In genomic region chr15:88641959-88642452, GRCh38 we compare ENCODE assay signal across 21 cellular contexts. TPM values are rescaled to one million over a fixed set of nuclear protein-coding genes. Genes with fewer than 3 reads are reported as not detected.
DNase-seq lines count a peak whose midpoint lies in the region; ATAC-seq and TF ChIP-seq lines count a peak whose summit lies in the region.
"Had no signal": no experiment of that assay in that cellular context is flagged by ENCODE, and none has a peak within 500 bp of the region (broad histone marks: within the 10 kb centered on the region; RNA-seq: fewer than 3 reads in every experiment).

No MANE protein-coding gene starts in this region.

- H3K9me3 ChIP-seq in Karpas-422 (ENCODE audit: low read length), result no peaks in the 10 kb centered on the region
- H3K9me3 ChIP-seq: A549, transverse colon had no signal

- H3K4me1 Mint-ChIP-seq in activated CD8-positive, alpha-beta memory T cell treated with anti-CD3 and anti-CD28 coated beads, Interleukin-2, amount 10 ng/mL, durations not matched to agents 7 days and 5 days, result peaks cover 71% of the 10 kb centered on the region
- peaks cover 62% of the 10 kb centered on the region for H3K4me1 Mint-ChIP-seq in activated naive CD8-positive, alpha-beta T cell treated with anti-CD3 and anti-CD28 coated beads for 36 hours
- H3K4me1 Mint-ChIP-seq in type B pancreatic cell (ENCODE audit: unreplicated experiment), result peaks cover 19% of the 10 kb centered on the region

- H3K9me2 ChIP-seq in Karpas-422 (replicated peaks; ENCODE audit: insufficient read depth, low read length), result no peaks in the 10 kb centered on the region

- peaks cover 63% of the 10 kb centered on the region for H3K36me3 Mint-ChIP-seq in activated CD8-positive, alpha-beta memory T cell treated with anti-CD3 and anti-CD28 coated beads, Interleukin-2, amount 10 ng/mL, durations not matched to agents 7 days and 5 days
- peaks cover 55% of the 10 kb centered on the region for H3K36me3 Mint-ChIP-seq in activated naive CD8-positive, alpha-beta T cell treated with anti-CD3 and anti-CD28 coated beads for 36 hours
- H3K36me3 Mint-ChIP-seq in type B pancreatic cell, result peaks cover 8% of the 10 kb centered on the region

- H3K27ac Mint-ChIP-seq in activated CD8-positive, alpha-beta memory T cell treated with anti-CD3 and anti-CD28 coated beads, Interleukin-2, amount 10 ng/mL, durations not matched to agents 7 days and 5 days, result peak overlapping the region; percentile 47
- H3K27ac Mint-ChIP-seq in activated naive CD8-positive, alpha-beta T cell treated with anti-CD3 and anti-CD28 coated beads for 36 hours, result peak overlapping the region; percentile 77
- no peak overlapping the region for H3K27ac Mint-ChIP-seq in type B pancreatic cell
- H3K27ac Mint-ChIP-seq: GM23338 had no signal

- peak overlapping the region; percentile 92 for H3K27ac ChIP-seq in Karpas-422 (ENCODE audit: low read length)
- H3K27ac ChIP-seq: A549, C4-2B, cardiac muscle cell, WERI-Rb-1 had no signal

- DNase-seq in activated CD8-positive, alpha-beta memory T cell treated with anti-CD3 and anti-CD28 coated beads, Interleukin-2, amount 10 ng/mL, durations not matched to agents 7 days and 5 days, result no peak
- no peak for DNase-seq in activated CD8-positive, alpha-beta memory T cell treated with anti-CD3 and anti-CD28 coated beads, Interleukin-2, amount 50 U/mL, for 4 hours
- peak; percentile 52 for DNase-seq in Karpas-422
- no peak for DNase-seq in activated naive CD8-positive, alpha-beta T cell treated with anti-CD3 and anti-CD28 coated beads for 36 hours
- peak; percentile 56 for DNase-seq in posterior vena cava (ENCODE audit: low spot score)
- DNase-seq in NCI-H1694 (lab: John Stamatoyannopoulos, UW), result no peak
- no peak for DNase-seq in HuH-7 (ENCODE audit: low spot score)
- no peak for DNase-seq in type B pancreatic cell (ENCODE audit: extremely low spot score, unreplicated experiment)
- DNase-seq: DMS79 treated with DMSO at 0.1 percent for 48 hours, NCI-H2029, NCI-H446, nucleus accumbens, SHP77 treated with DMSO at 0.1 percent for 48 hours, WERI-Rb-1 had no signal

- H3K79me2 ChIP-seq in Karpas-422 (ENCODE audit: low read length), result peaks cover 13% of the 10 kb centered on the region

- peak overlapping the region; percentile 13 for H3K4me2 ChIP-seq in Karpas-422 (ENCODE audit: low read depth, low read length, poor library complexity, severe bottlenecking)
- H3K4me2 ChIP-seq: A549, GM23338 had no signal

- intact Hi-C loops in posterior vena cava (cut with DNase I), result no loop called here

- peaks cover 92% of the 10 kb centered on the region for H3K4me1 ChIP-seq in Karpas-422 (ENCODE audit: low read length)

- no peak overlapping the region for H3K9ac ChIP-seq in Karpas-422 (ENCODE audit: low read length)

- H3K4me3 Mint-ChIP-seq in activated CD8-positive, alpha-beta memory T cell treated with anti-CD3 and anti-CD28 coated beads, Interleukin-2, amount 10 ng/mL, durations not matched to agents 7 days and 5 days, result peak overlapping the region; percentile 39
- peak overlapping the region; percentile 16 for H3K4me3 Mint-ChIP-seq in activated naive CD8-positive, alpha-beta T cell treated with anti-CD3 and anti-CD28 coated beads for 36 hours
- H3K4me3 Mint-ChIP-seq in type B pancreatic cell, result no peak overlapping the region
- H3K4me3 Mint-ChIP-seq: GM23338 had no signal

- no peaks in the 10 kb centered on the region; the same call in 1 of the 2 replicates for H3K36me3 ChIP-seq in Karpas-422 (ENCODE audit: insufficient read depth, low read length)
- H3K36me3 ChIP-seq: cardiac muscle cell, transverse colon, WERI-Rb-1 had no signal

- TF ChIP-seq CTCF in type B pancreatic cell (conservative IDR thresholded peaks at IDR 0.05), result no peak

- CTCF ChIA-PET in activated CD8-positive, alpha-beta memory T cell treated with anti-CD3 and anti-CD28 coated beads, Interleukin-2, amount 10 ng/mL, durations not matched to agents 7 days and 5 days (lab: Charles Lee), result interaction anchor here (1.6 to 1.8 kb wide), 2 partner anchors 17 to 60 kb away, joined by 3 to 4 read pairs; no protein-coding TSS in a partner anchor

- H4K20me1 ChIP-seq in Karpas-422 (ENCODE audit: insufficient read depth, low read depth, low read length), result no peaks in the 10 kb centered on the region

- H2AFZ ChIP-seq in Karpas-422 (ENCODE audit: low read length), result no peak overlapping the region
- H2AFZ ChIP-seq: GM23338 had no signal

- no peak for ATAC-seq in activated CD8-positive, alpha-beta memory T cell treated with anti-CD3 and anti-CD28 coated beads, Interleukin-2, amount 10 ng/mL, durations not matched to agents 7 days and 5 days
- ATAC-seq: A549, esophagus mucosa, GM23338, left lobe of liver had no signal

- H3K27me3 ChIP-seq in Karpas-422 (ENCODE audit: low read length), result no peaks in the 10 kb centered on the region
- H3K27me3 ChIP-seq: cardiac muscle cell, transverse colon had no signal

- H3K27me3 Mint-ChIP-seq in activated CD8-positive, alpha-beta memory T cell treated with anti-CD3 and anti-CD28 coated beads, Interleukin-2, amount 10 ng/mL, durations not matched to agents 7 days and 5 days, result no peaks in the 10 kb centered on the region
- H3K27me3 Mint-ChIP-seq in activated naive CD8-positive, alpha-beta T cell treated with anti-CD3 and anti-CD28 coated beads for 36 hours, result peaks cover 2% of the 10 kb centered on the region
- peaks cover 3% of the 10 kb centered on the region for H3K27me3 Mint-ChIP-seq in type B pancreatic cell

- H3K9me3 Mint-ChIP-seq in activated CD8-positive, alpha-beta memory T cell treated with anti-CD3 and anti-CD28 coated beads, Interleukin-2, amount 10 ng/mL, durations not matched to agents 7 days and 5 days (ENCODE audit: low read depth), result no peaks in the 10 kb centered on the region
- no peaks in the 10 kb centered on the region for H3K9me3 Mint-ChIP-seq in activated naive CD8-positive, alpha-beta T cell treated with anti-CD3 and anti-CD28 coated beads for 36 hours
- no peaks in the 10 kb centered on the region for H3K9me3 Mint-ChIP-seq in type B pancreatic cell
- H3K9me3 Mint-ChIP-seq: GM23338 had no signal

- no peak overlapping the region for H3K4me3 ChIP-seq in Karpas-422 (ENCODE audit: low read length)
- H3K4me3 ChIP-seq: A549, cardiac muscle cell, GM23338, transverse colon had no signal

RNA-seq across cellular contexts. Expression of gene ISG20, which starts 3.2 kb away (rescaled TPM):
- total RNA-seq in activated CD8-positive, alpha-beta memory T cell treated with anti-CD3 and anti-CD28 coated beads, Interleukin-2, amount 10 ng/mL, durations not matched to agents 7 days and 5 days, result 100 to 1,000 TPM; 155 to 379 TPM
- 112 and 259 TPM in 2 replicates for total RNA-seq in Karpas-422 (2014; rRNA removed; shearing (Covaris generic); ENCODE audit: low replicate concordance)
- total RNA-seq in activated naive CD8-positive, alpha-beta T cell treated with anti-CD3 and anti-CD28 coated beads for 36 hours, result 100 to 1,000 TPM; 108 to 110 TPM
- total RNA-seq in posterior vena cava (1 to 10 TPM; 6.9 to 7.4 TPM), type B pancreatic cell (ENCODE audit: low replicate concordance) (4.9 and 7.9 TPM in 2 replicates)

RNA-seq across cellular contexts. Expression of gene AEN, which starts 20.9 kb away (rescaled TPM):
- total RNA-seq in activated CD8-positive, alpha-beta memory T cell treated with anti-CD3 and anti-CD28 coated beads, Interleukin-2, amount 10 ng/mL, durations not matched to agents 7 days and 5 days, result 10 to 100 TPM; 55.7 to 57.4 TPM
- 18.1 and 36.3 TPM in 2 replicates for total RNA-seq in Karpas-422 (2014; rRNA removed; shearing (Covaris generic); ENCODE audit: low replicate concordance)
- 10 to 100 TPM; 76.1 to 81.8 TPM for total RNA-seq in activated naive CD8-positive, alpha-beta T cell treated with anti-CD3 and anti-CD28 coated beads for 36 hours
- total RNA-seq in posterior vena cava (10 to 100 TPM; 12.2 to 24.3 TPM), type B pancreatic cell (ENCODE audit: low replicate concordance) (48.9 and 62.9 TPM in 2 replicates)

Comparison
In these comparisons a context has a peak if more than half of its experiments do, and no peak if none do; other contexts are left out.
1. DNase-seq: peak in Karpas-422 (single experiment) and posterior vena cava (single experiment); none in activated CD8-positive, alpha-beta memory T cell treated with anti-CD3 and anti-CD28 coated beads, Interleukin-2, amount 10 ng/mL, durations not matched to agents 7 days and 5 days (single experiment), activated CD8-positive, alpha-beta memory T cell treated with anti-CD3 and anti-CD28 coated beads, Interleukin-2, amount 50 U/mL, for 4 hours (single experiment), activated naive CD8-positive, alpha-beta T cell treated with anti-CD3 and anti-CD28 coated beads for 36 hours (single experiment), NCI-H1694 (single experiment), HuH-7 (single experiment) and type B pancreatic cell (single experiment).
2. RNA of gene ISG20, which starts 3.2 kb away (total RNA-seq): 155 to 379 TPM in activated CD8-positive, alpha-beta memory T cell treated with anti-CD3 and anti-CD28 coated beads, Interleukin-2, amount 10 ng/mL, durations not matched to agents 7 days and 5 days, 112 to 259 TPM in Karpas-422 and 108 to 110 TPM in activated naive CD8-positive, alpha-beta T cell treated with anti-CD3 and anti-CD28 coated beads for 36 hours; 6.9 to 7.4 TPM in posterior vena cava and 4.9 to 7.9 TPM in type B pancreatic cell; every median in the first group is over 10 times any median in the second.